Comparison of ENCODE assay signal across 23 cellular contexts in the genomic region with DNA sequence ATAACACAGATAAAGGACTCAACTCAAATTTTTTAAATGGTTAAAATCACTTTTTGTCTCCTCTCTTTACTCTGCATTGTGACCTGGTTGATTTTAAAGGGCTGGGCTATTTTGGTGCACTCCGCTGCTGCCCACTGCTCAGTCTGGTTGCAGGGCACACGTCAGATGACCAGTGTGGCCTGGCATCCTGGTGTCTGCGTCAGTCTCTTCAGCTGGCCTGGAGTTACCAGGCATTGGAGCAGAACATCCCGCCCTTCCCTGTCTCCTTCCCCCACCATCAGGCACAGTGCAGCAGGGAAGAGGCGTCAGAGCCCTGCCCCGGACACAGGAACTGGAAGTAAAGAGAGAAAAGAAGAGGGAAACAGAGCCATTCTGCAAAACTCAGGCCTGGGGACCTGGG. TPM values are rescaled to one million over a fixed set of nuclear protein-coding genes. Genes with fewer than 3 reads are reported as not detected.
DNase-seq lines count a peak whose midpoint lies in the region; ATAC-seq and TF ChIP-seq lines count a peak whose summit lies in the region.
"Had no signal": no experiment of that assay in that cellular context is flagged by ENCODE, and none has a peak within 500 bp of the region (broad histone marks: within the 10 kb centered on the region; RNA-seq: fewer than 3 reads in every experiment).

No MANE protein-coding gene starts in this region.

- POLR2A ChIA-PET in naive thymus-derived CD8-positive, alpha-beta T cell (lab: Charles Lee) = no interaction called here

- no peak overlapping the region for H3K27ac Mint-ChIP-seq in GM23338
- H3K27ac Mint-ChIP-seq in naive thymus-derived CD8-positive, alpha-beta T cell = no peak overlapping the region
- H3K27ac Mint-ChIP-seq: CD4-positive, CD25-positive, alpha-beta regulatory T cell; H9 had no signal

- TF ChIP-seq POLR2A in heart left ventricle (IDR thresholded peaks at IDR 0.05) = no peak

- no peaks in the 10 kb centered on the region for H4K20me1 ChIP-seq in GM23338 (replicated peaks; ENCODE audit: insufficient read depth)
- H4K20me1 ChIP-seq: BLaER1 had no signal

- no peaks in the 10 kb centered on the region for H3F3A ChIP-seq in GM23338 (replicated peaks; ENCODE audit: low read depth)

- WGBS in heart left ventricle, 4 donors = 43 to 62% (median 53%) methylated on average over 6 of the region's 6 CpGs

- intact Hi-C loops in heart left ventricle (cut with DNase I) (no loop called here), Right ventricle myocardium superior (cut with DNase I) (no loop called here)

- H3K4me2 ChIP-seq in GM23338 (no peak overlapping the region), parathyroid adenoma (ENCODE audit: low read length) (no peak overlapping the region)
- H3K4me2 ChIP-seq: BLaER1, PC-9 had no signal

- H2AFZ ChIP-seq in GM23338 (0 out of 2 replicates have a peak overlapping the region, but pooled peaks have one; percentile 43), parathyroid adenoma (peak overlapping the region; percentile 9)
- H2AFZ ChIP-seq: PC-9 had no signal

- H3K79me2 ChIP-seq in GM23338 (replicated peaks; ENCODE audit: insufficient read depth) = no peaks in the 10 kb centered on the region
- no peaks in the 10 kb centered on the region for H3K79me2 ChIP-seq in parathyroid adenoma

- H3K4me3 ChIP-seq in heart left ventricle = no peak overlapping the region
- no peak overlapping the region for H3K4me3 ChIP-seq in GM23338
- H3K4me3 ChIP-seq in epithelial cell of proximal tubule (ENCODE audit: low read depth, low read length) = no peak overlapping the region
- H3K4me3 ChIP-seq in parathyroid adenoma (ENCODE audit: low read depth, low read length) = no peak overlapping the region
- H3K4me3 ChIP-seq: BLaER1, PC-9 had no signal

- H3K27me3 ChIP-seq in heart left ventricle (peaks cover 3 to 54% (median 30%) of the 10 kb centered on the region in 9 donors), GM23338 (ENCODE audit: insufficient read depth) (peaks cover 7% of the 10 kb centered on the region; the same call in 1 of the 2 replicates), parathyroid adenoma (ENCODE audit: control insufficient read depth, insufficient read depth, low read length) (peaks cover 6% of the 10 kb centered on the region)

- peak; percentile 87 to 94 (median 93) for ATAC-seq in heart left ventricle
- ATAC-seq in Right ventricle myocardium superior (ENCODE audit: poor library complexity) = no peak
- no peak for ATAC-seq in GM23338
- ATAC-seq in naive thymus-derived CD8-positive, alpha-beta T cell = no peak

- TF ChIP-seq CTCF in heart left ventricle (IDR thresholded peaks at IDR 0.05) (no peak), GM23338 (conservative IDR thresholded peaks at IDR 0.05; ENCODE audit: low read depth in 2 of 2) (no peak), epithelial cell of proximal tubule (conservative IDR thresholded peaks at IDR 0.05; ENCODE audit: low read depth, low read length) (no peak), parathyroid adenoma (IDR thresholded peaks at IDR 0.05) (no peak)

- no peaks in the 10 kb centered on the region for H3K9me3 Mint-ChIP-seq in GM23338
- H3K9me3 Mint-ChIP-seq in naive thymus-derived CD8-positive, alpha-beta T cell = no peaks in the 10 kb centered on the region
- H3K9me3 Mint-ChIP-seq: H9 had no signal

- H3K9me3 ChIP-seq in heart left ventricle (no peaks in the 10 kb centered on the region), parathyroid adenoma (ENCODE audit: control insufficient read depth, low read length) (no peaks in the 10 kb centered on the region)
- H3K9me3 ChIP-seq: BLaER1 had no signal

- H3K4me3 Mint-ChIP-seq in GM23338 = no peak overlapping the region
- H3K4me3 Mint-ChIP-seq in naive thymus-derived CD8-positive, alpha-beta T cell = no peak overlapping the region
- H3K4me3 Mint-ChIP-seq: CD4-positive, CD25-positive, alpha-beta regulatory T cell; H9 had no signal

- no peaks in the 10 kb centered on the region for H3K36me3 Mint-ChIP-seq in GM23338 (ENCODE audit: low read depth)
- no peaks in the 10 kb centered on the region for H3K36me3 Mint-ChIP-seq in naive thymus-derived CD8-positive, alpha-beta T cell
- H3K36me3 Mint-ChIP-seq: CD4-positive, CD25-positive, alpha-beta regulatory T cell had no signal

- peaks cover 16% of the 10 kb centered on the region for H3K4me1 Mint-ChIP-seq in GM23338
- no peaks in the 10 kb centered on the region for H3K4me1 Mint-ChIP-seq in naive thymus-derived CD8-positive, alpha-beta T cell
- H3K4me1 Mint-ChIP-seq: CD4-positive, CD25-positive, alpha-beta regulatory T cell had no signal

- peak in 3 of 5 donors; percentile 23 to 37 (median 33) for DNase-seq in heart left ventricle
- DNase-seq in Right ventricle myocardium superior = no peak
- DNase-seq in GM23338 (ENCODE audit: low spot score) = no peak
- peak; percentile 27 for DNase-seq in epithelial cell of proximal tubule (ENCODE audit: low read depth)
- no peak for DNase-seq in activated naive CD4-positive, alpha-beta T cell treated with Interleukin-2 at 50 U/mL for 16 hours
- DNase-seq in ureter (ENCODE audit: low spot score) = no peak
- no peak for DNase-seq in naive thymus-derived CD8-positive, alpha-beta T cell
- DNase-seq: 8988T; CD4-positive, CD25-positive, alpha-beta regulatory T cell; H9; NCI-H1048; NCI-H1417 treated with DMSO at 0.1 percent for 48 hours; NCI-H1694 treated with DMSO at 0.1 percent for 48 hours; NCI-H2081; NCI-H2227 treated with DMSO at 0.1 percent for 48 hours; NCI-H526 treated with DMSO at 0.1 percent for 48 hours; PC-9; RPMI8226; SHP77 treated with DMSO at 0.1 percent for 48 hours had no signal

- H3K36me3 ChIP-seq in heart left ventricle (no peaks in the 10 kb centered on the region), GM23338 (ENCODE audit: insufficient read depth) (no peaks in the 10 kb centered on the region), parathyroid adenoma (ENCODE audit: control insufficient read depth, insufficient read depth, low read length) (no peaks in the 10 kb centered on the region)
- H3K36me3 ChIP-seq: BLaER1 had no signal

- no peak overlapping the region for H3K9ac ChIP-seq in parathyroid adenoma
- H3K9ac ChIP-seq: BLaER1 had no signal

- peaks cover 9% of the 10 kb centered on the region for H3K27me3 Mint-ChIP-seq in GM23338 (ENCODE audit: insufficient read depth, low read depth, poor library complexity)
- peaks cover 17 to 61% (median 32%) of the 10 kb centered on the region in 5 donors for H3K27me3 Mint-ChIP-seq in naive thymus-derived CD8-positive, alpha-beta T cell

- no peak overlapping the region for H3K27ac ChIP-seq in heart left ventricle
- no peak overlapping the region for H3K27ac ChIP-seq in GM23338 (ENCODE audit: low read depth)
- no peak overlapping the region for H3K27ac ChIP-seq in parathyroid adenoma
- H3K27ac ChIP-seq: BLaER1, HL-60, PC-9 had no signal

- no peaks in the 10 kb centered on the region for H3K9me2 ChIP-seq in GM23338 (ENCODE audit: insufficient read depth)

- no peaks in the 10 kb centered on the region for H3K4me1 ChIP-seq in heart left ventricle
- peaks cover 7% of the 10 kb centered on the region for H3K4me1 ChIP-seq in GM23338 (ENCODE audit: insufficient read depth)
- no peaks in the 10 kb centered on the region for H3K4me1 ChIP-seq in parathyroid adenoma
- H3K4me1 ChIP-seq: BLaER1 had no signal

TF ChIP-seq in GM23338, 12 proteins besides CTCF, POLR2A, EP300 and RAD21 (continues in another document):
- TF ChIP-seq JUNB (IDR thresholded peaks at IDR 0.05; ENCODE audit: unreplicated experiment) (no peak), REST (IDR thresholded peaks at IDR 0.05; ENCODE audit: unreplicated experiment) (no peak), EZH2phosphoT487 (IDR thresholded peaks at IDR 0.05; ENCODE audit: unreplicated experiment) (no peak), POLR2AphosphoS5 (IDR thresholded peaks at IDR 0.05; ENCODE audit: low read depth) (no peak), ZNF114 (CRISPR knock-in tag; IDR thresholded peaks at IDR 0.05) (no peak), NANOG (IDR thresholded peaks at IDR 0.05; ENCODE audit: borderline replicate concordance) (no peak)

RNA-seq across cellular contexts. Expression of gene C1QL2, which starts 8.9 kb away (rescaled TPM):
- total RNA-seq in heart left ventricle (under 1 TPM in 1 of 9 donors, not detected in 8; 0.25 TPM), Right ventricle myocardium superior (not detected), epithelial cell of proximal tubule (not detected in 2 replicates), ureter (not detected)
- polyA plus RNA-seq in heart left ventricle (under 1 TPM in 1 of 2 donors, not detected in 1; 0.08 TPM), GM23338 (2016; fragmentation: Nextera tagmentation; extraction: Ambion mirVana) (0.56 and 0.87 TPM in 2 replicates)
- 0.69 and 1.2 TPM in 2 replicates for total RNA-seq in GM23338 (2014; rRNA removed; shearing (Covaris generic))
- not detected for total RNA-seq in naive thymus-derived CD8-positive, alpha-beta T cell
- not detected for polyA plus RNA-seq in naive thymus-derived CD8-positive, alpha-beta T cell
- total RNA-seq: CD4-positive, CD25-positive, alpha-beta regulatory T cell; NCI-H460; PC-9 had no signal
- polyA plus RNA-seq: CD4-positive, CD25-positive, alpha-beta regulatory T cell had no signal

Comparison
In these comparisons a context has a peak if more than half of its experiments do, and no peak if none do; other contexts are left out.
1. ATAC-seq: peak in heart left ventricle (4 of 4); none in Right ventricle myocardium superior (single experiment), GM23338 (single experiment) and naive thymus-derived CD8-positive, alpha-beta T cell (0 of 2).
2. DNase-seq: peak in heart left ventricle (3 of 5) and epithelial cell of proximal tubule (single experiment); none in Right ventricle myocardium superior (single experiment), GM23338 (single experiment), activated naive CD4-positive, alpha-beta T cell treated with Interleukin-2 at 50 U/mL for 16 hours (single experiment), ureter (single experiment) and naive thymus-derived CD8-positive, alpha-beta T cell (0 of 10).